Comparison of ENCODE assay signal across 8 cellular contexts in genomic region chr16:14300631-14301149, GRCh38.
DNase-seq lines count a peak whose midpoint lies in the region; ATAC-seq, FAIRE-seq and TF ChIP-seq lines count a peak whose summit lies in the region.

No MANE protein-coding gene starts in this region.

- H3K27me3 ChIP-seq in CD4-positive, CD25-positive, alpha-beta regulatory T cell (ENCODE audit: control insufficient read depth, insufficient read depth, low read length), result peaks cover 2% of the 10 kb centered on the region
- H3K27me3 ChIP-seq in breast epithelium, result no peaks in the 10 kb centered on the region

- H3K9me3 Mint-ChIP-seq in CD4-positive, CD25-positive, alpha-beta regulatory T cell, result no peaks in the 10 kb centered on the region

- intact Hi-C loops in breast epithelium (cut with DNase I; ENCODE audit: low total_unique reads) (no loop called here), kidney (cut with DNase I) (loop anchor here (10.0 kb wide), 1 partner anchor 224 kb away; no protein-coding TSS in a partner anchor)

- peak in 1 of 2 donors; percentile 57 for ATAC-seq in CD4-positive, CD25-positive, alpha-beta regulatory T cell (ENCODE audit: low read depth in 2 of 2)
- no peak for ATAC-seq in HG02623 (IDR thresholded peaks at IDR 0.05; ENCODE audit: unreplicated experiment)

- peak overlapping the region; percentile 78 to 88 (median 85) for H3K4me3 Mint-ChIP-seq in CD4-positive, CD25-positive, alpha-beta regulatory T cell

- TF ChIP-seq CTCF in breast epithelium (IDR thresholded peaks at IDR 0.05), result peak; percentile 23 to 72 (median 64)
- TF ChIP-seq CTCF in kidney (IDR thresholded peaks at IDR 0.05; ENCODE audit: borderline replicate concordance, extremely low read depth, insufficient read depth), result peak; percentile 70

- H3K4me3 ChIP-seq in CD4-positive, CD25-positive, alpha-beta regulatory T cell (ENCODE audit: low read depth, low read length), result no peak overlapping the region
- peak overlapping the region; percentile 89 to 91 (median 90) for H3K4me3 ChIP-seq in breast epithelium
- peak overlapping the region in 1 of 2 donors; percentile 71 for H3K4me3 ChIP-seq in kidney (ENCODE audit: low read length in 2 of 2)

- no peaks in the 10 kb centered on the region for H3K36me3 Mint-ChIP-seq in CD4-positive, CD25-positive, alpha-beta regulatory T cell

- peak in 2 of 3 donors; percentile 30 to 48 for DNase-seq in CD4-positive, CD25-positive, alpha-beta regulatory T cell
- DNase-seq in GM19239 (ENCODE audit: insufficient read length, low spot score) (peak; percentile 65), Kasumi-1 (lab: John Stamatoyannopoulos, UW) (peak; percentile 17 to 34), SHP77 treated with DMSO at 0.1 percent for 48 hours (lab: John Stamatoyannopoulos, UW) (peak; percentile 18), breast epithelium (ENCODE audit: low spot score in 2 of 2) (peak; percentile 60 to 71), kidney (peak; percentile 82)
- peak; percentile 16 for DNase-seq in stimulated activated CD4-positive, alpha-beta T cell treated with anti-CD3 and anti-CD28 coated beads, Interleukin-4, amount 100 ng/mL, for 1 hour

- H3K9me3 ChIP-seq in CD4-positive, CD25-positive, alpha-beta regulatory T cell (ENCODE audit: control insufficient read depth in 2 of 2, low read length in 2 of 2), result no peaks in the 10 kb centered on the region
- H3K9me3 ChIP-seq in breast epithelium (no peaks in the 10 kb centered on the region), kidney (ENCODE audit: control insufficient read depth in 1 of 2, low read length in 2 of 2) (no peaks in the 10 kb centered on the region)

- no peak for TF ChIP-seq POLR2A in breast epithelium (IDR thresholded peaks at IDR 0.05)

- H3K4me1 ChIP-seq in CD4-positive, CD25-positive, alpha-beta regulatory T cell (ENCODE audit: control insufficient read depth, insufficient read depth, low read length, poor library complexity, severe bottlenecking), result peaks cover 26% of the 10 kb centered on the region
- H3K4me1 ChIP-seq in breast epithelium, result no peaks in the 10 kb centered on the region
- peaks cover 0 to 3% of the 10 kb centered on the region in 2 donors for H3K4me1 ChIP-seq in kidney (ENCODE audit: control insufficient read depth in 1 of 2, insufficient read depth in 1 of 2, low read depth in 1 of 2, low read length in 2 of 2)

- no peaks in the 10 kb centered on the region for H3K36me3 ChIP-seq in CD4-positive, CD25-positive, alpha-beta regulatory T cell (ENCODE audit: control insufficient read depth, insufficient read depth, low read length)
- H3K36me3 ChIP-seq in breast epithelium, result no peaks in the 10 kb centered on the region
- no peaks in the 10 kb centered on the region for H3K36me3 ChIP-seq in kidney (ENCODE audit: control insufficient read depth in 1 of 2, insufficient read depth in 2 of 2, low read length in 2 of 2)

- H3K4me1 Mint-ChIP-seq in CD4-positive, CD25-positive, alpha-beta regulatory T cell, result peaks cover 0 to 14% (median 3%) of the 10 kb centered on the region in 4 donors

- no peak overlapping the region for H3K27ac ChIP-seq in CD4-positive, CD25-positive, alpha-beta regulatory T cell (ENCODE audit: insufficient read depth, low read length, poor library complexity, severe bottlenecking)
- peak overlapping the region; percentile 39 to 61 for H3K27ac ChIP-seq in breast epithelium
- no peak overlapping the region for H3K27ac ChIP-seq in kidney (ENCODE audit: low read depth in 2 of 2, low read length in 2 of 2)

- H3K27ac Mint-ChIP-seq in CD4-positive, CD25-positive, alpha-beta regulatory T cell, result peak overlapping the region; percentile 10 to 59 (median 44)

- H3K9ac ChIP-seq in kidney (ENCODE audit: low read length in 2 of 2), result no peak overlapping the region

- peak; percentile 94 for FAIRE-seq in GM19239 (lab: Jason Lieb, UNC)
- FAIRE-seq in kidney (lab: Jason Lieb, UNC), result no peak

- peaks cover 49% of the 10 kb centered on the region for H3K27me3 Mint-ChIP-seq in CD4-positive, CD25-positive, alpha-beta regulatory T cell

Comparison
In these comparisons a context has a peak if more than half of its experiments do, and no peak if none do; other contexts are left out.
1. DNase-seq: peak in every context shown above with its lines; median percentile 82 in kidney; 66 in breast epithelium; 65 in GM19239; 39 in CD4-positive, CD25-positive, alpha-beta regulatory T cell; 26 in Kasumi-1; 18 in SHP77 treated with DMSO at 0.1 percent for 48 hours; 16 in stimulated activated CD4-positive, alpha-beta T cell treated with anti-CD3 and anti-CD28 coated beads, Interleukin-4, amount 100 ng/mL, for 1 hour.
2. H3K27ac ChIP-seq: peak in breast epithelium (2 of 2); none in CD4-positive, CD25-positive, alpha-beta regulatory T cell (single experiment) and kidney (0 of 2).